In the genomic region with DNA sequence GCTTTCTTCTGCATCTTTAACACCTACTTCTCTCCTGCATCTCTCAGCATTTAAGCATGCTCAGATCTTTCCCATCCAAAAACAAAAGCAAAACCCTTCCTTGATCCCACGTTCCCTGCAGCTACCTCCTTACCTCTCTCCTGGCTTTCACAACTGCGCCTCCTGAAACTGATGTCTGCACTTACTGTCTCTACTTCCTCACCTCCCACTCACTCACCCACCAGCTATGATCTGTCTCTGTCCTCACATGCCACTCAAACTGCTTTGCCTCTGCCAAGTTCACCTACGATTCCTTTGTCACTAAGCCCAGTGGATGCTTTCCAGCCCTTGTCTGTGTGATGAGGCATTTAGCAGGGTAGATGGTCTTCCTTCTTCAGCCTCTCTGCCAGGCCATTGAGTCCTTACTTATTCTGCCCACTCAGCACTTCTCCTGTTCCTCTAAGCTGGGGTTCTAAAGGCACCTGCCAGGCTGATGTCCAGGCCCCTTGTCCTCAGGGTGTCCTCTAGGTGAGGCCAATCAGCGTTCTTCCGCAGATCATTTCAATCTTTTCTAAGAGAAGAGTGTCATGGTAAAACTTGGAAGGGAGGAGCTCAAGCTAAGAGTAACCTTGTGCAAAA, we compare ENCODE assay signal across 25 cellular contexts. TPM values are rescaled to one million over a fixed set of nuclear protein-coding genes. Genes with fewer than 3 reads are reported as not detected.
DNase-seq lines count a peak whose midpoint lies in the region; ATAC-seq, FAIRE-seq and TF ChIP-seq lines count a peak whose summit lies in the region.
"Had no signal": no experiment of that assay in that cellular context is flagged by ENCODE, and none has a peak within 500 bp of the region (broad histone marks: within the 10 kb centered on the region; RNA-seq: fewer than 3 reads in every experiment).

No MANE protein-coding gene starts in this region.

- no peak overlapping the region for H2AK5ac ChIP-seq in IMR-90 (ENCODE audit: low read depth, low read length)
- H2AK5ac ChIP-seq in trophoblast cell (ENCODE audit: low read length): no peak overlapping the region

- no peak overlapping the region for H3K18ac ChIP-seq in IMR-90 (ENCODE audit: low read depth, low read length)
- H3K18ac ChIP-seq in trophoblast cell (ENCODE audit: low read length): no peak overlapping the region

- peaks cover 7% of the 10 kb centered on the region for H3K27me3 ChIP-seq in IMR-90 (ENCODE audit: control insufficient read depth, insufficient read depth, low read length)
- H3K27me3 ChIP-seq in bronchial epithelial cell (ENCODE audit: control insufficient read depth, insufficient read depth, low read length): no peaks in the 10 kb centered on the region
- H3K27me3 ChIP-seq in trophoblast cell (ENCODE audit: insufficient read depth, low read length): no peaks in the 10 kb centered on the region
- H3K27me3 ChIP-seq in ascending aorta: no peaks in the 10 kb centered on the region

- no peak for TF ChIP-seq RAD21 in IMR-90 (IDR thresholded peaks at IDR 0.05; ENCODE audit: low read length)

- H3K4me2 ChIP-seq in IMR-90 (ENCODE audit: low read depth, low read length) (no peak overlapping the region), trophoblast cell (ENCODE audit: low read length) (no peak overlapping the region)
- H3K4me2 ChIP-seq: KMS-11 had no signal

- H4K5ac ChIP-seq in IMR-90 (ENCODE audit: low read depth, low read length): no peak overlapping the region

- H3K23ac ChIP-seq in IMR-90 (ENCODE audit: low read depth, low read length) (no peak overlapping the region), trophoblast cell (ENCODE audit: low read length) (no peak overlapping the region)

- 45% methylated on average over 2 of the region's 5 CpGs; no CpG with 5 or more reads in 1 of the 2 experiments for WGBS in IMR-90 (ENCODE audit: extremely low coverage in 2 of 2, insufficient read length in 1 of 2), 2 experiments
- no CpG with 5 or more reads among the region's 5 CpGs for WGBS in trophoblast cell (ENCODE audit: extremely low coverage, insufficient coverage, insufficient read length)

- in situ Hi-C loops in IMR-90 (cut with MboI; ENCODE audit: low sequenced_read_pairs): no loop called here

- H3K79me1 ChIP-seq in IMR-90 (ENCODE audit: low read depth in 1 of 2, low read length in 2 of 2) (no peaks in the 10 kb centered on the region), trophoblast cell (ENCODE audit: low read length) (no peaks in the 10 kb centered on the region)

- CTCF ChIA-PET in IMR-90 (lab: Yijun Ruan, JAX): no interaction called here

- no peak overlapping the region for H4K8ac ChIP-seq in IMR-90 (ENCODE audit: low read depth in 2 of 2, low read length in 2 of 2)
- H4K8ac ChIP-seq in trophoblast cell (ENCODE audit: low read depth, low read length): no peak overlapping the region

- H2AK9ac ChIP-seq in IMR-90 (replicated peaks; ENCODE audit: low read depth, low read length, poor library complexity): no peak overlapping the region

- no peak overlapping the region for H3K14ac ChIP-seq in IMR-90 (replicated peaks; ENCODE audit: low read depth, low read length)
- H3K14ac ChIP-seq in trophoblast cell (ENCODE audit: low read length): no peak overlapping the region

- H2BK15ac ChIP-seq in IMR-90 (ENCODE audit: low read depth, low read length): no peak overlapping the region

- H3K4me1 ChIP-seq in IMR-90 (ENCODE audit: control insufficient read depth, insufficient read depth, low read length) (no peaks in the 10 kb centered on the region), trophoblast cell (ENCODE audit: control insufficient read depth in 1 of 2, insufficient read depth in 2 of 2, low read length in 2 of 2) (no peaks in the 10 kb centered on the region), ascending aorta (no peaks in the 10 kb centered on the region)

- H2AFZ ChIP-seq in IMR-90 (replicated peaks; ENCODE audit: low read length, poor library complexity): no peak overlapping the region
- no peak overlapping the region for H2AFZ ChIP-seq in trophoblast cell (ENCODE audit: insufficient read depth, low read length, poor library complexity)

- DNase-seq in IMR-90: no peak
- peak; percentile 28 for DNase-seq in bronchial epithelial cell (ENCODE audit: low read depth)
- peak; percentile 18 for DNase-seq in middle frontal gyrus (ENCODE audit: extremely low spot score, low spot score)
- DNase-seq in urothelium cell line (ENCODE audit: low spot score): no peak
- DNase-seq in trophoblast cell: no peak
- DNase-seq in ascending aorta (ENCODE audit: low spot score in 2 of 2): no peak
- no peak for DNase-seq in SW480 (ENCODE audit: low spot score)
- DNase-seq: CD8-positive, alpha-beta memory T cell; DND-41; GOT3; NCI-H1048; NCI-H1436 treated with DMSO at 0.1 percent for 48 hours; NCI-H2081 treated with DMSO at 0.1 percent for 48 hours; NCI-H510A treated with DMSO at 0.1 percent for 48 hours; SHP77 treated with DMSO at 0.1 percent for 48 hours had no signal

- H3K9me1 ChIP-seq in IMR-90 (ENCODE audit: insufficient read depth, low read length): no peaks in the 10 kb centered on the region

- H3K56ac ChIP-seq in IMR-90 (ENCODE audit: extremely low read depth, insufficient read depth, low read length): no peak overlapping the region

- POLR2A ChIA-PET in IMR-90 (lab: Charles Lee; ENCODE audit: unreplicated experiment): no interaction called here

- H3K79me2 ChIP-seq in trophoblast cell (ENCODE audit: control insufficient read depth, insufficient read depth, low read length, poor library complexity): no peaks in the 10 kb centered on the region

- H4K91ac ChIP-seq in IMR-90 (ENCODE audit: insufficient read depth, low read depth, low read length): no peak overlapping the region
- no peak overlapping the region for H4K91ac ChIP-seq in trophoblast cell (ENCODE audit: low read depth, low read length)

- H2BK120ac ChIP-seq in IMR-90 (ENCODE audit: low read depth, low read length): no peak overlapping the region
- no peak overlapping the region for H2BK120ac ChIP-seq in trophoblast cell (ENCODE audit: insufficient read depth, low read length, poor library complexity)

- no peaks in the 10 kb centered on the region for H3K9me3 ChIP-seq in IMR-90 (ENCODE audit: control insufficient read depth, insufficient read depth, low read length)
- H3K9me3 ChIP-seq in trophoblast cell (ENCODE audit: insufficient read depth, low read depth, low read length): no peaks in the 10 kb centered on the region
- H3K9me3 ChIP-seq in ascending aorta: no peaks in the 10 kb centered on the region

- ATAC-seq in IMR-90 (ENCODE audit: low read depth): no peak
- ATAC-seq: SK-N-SH treated with all-trans-retinoic acid at 6 μM for 48 hours had no signal

- H3K9ac ChIP-seq in IMR-90 (ENCODE audit: low read depth, low read length): no peak overlapping the region
- no peak overlapping the region for H3K9ac ChIP-seq in trophoblast cell (ENCODE audit: low read length)
- H3K9ac ChIP-seq: KMS-11 had no signal

- dilution Hi-C loops in IMR-90 (cut with HindIII; ENCODE audit: low sequenced_read_pairs, unreplicated experiment): no loop called here

- H3K4ac ChIP-seq in IMR-90 (ENCODE audit: low read depth, low read length) (no peak overlapping the region), trophoblast cell (ENCODE audit: low read depth, low read length) (no peak overlapping the region)

- intact Hi-C loops in IMR-90 (cut with micrococcal nuclease) (no loop called here), ascending aorta (cut with DNase I) (no loop called here)

- no TSS peak for BruUV-seq in IMR-90 (replicated peaks; lab: Mats Ljungman, UMichigan)

- H3K27ac ChIP-seq in IMR-90 (ENCODE audit: insufficient read depth, low read length) (no peak overlapping the region), trophoblast cell (ENCODE audit: low read depth, low read length) (no peak overlapping the region), ascending aorta (no peak overlapping the region)
- H3K27ac ChIP-seq: KMS-11 had no signal

- H4K20me1 ChIP-seq in IMR-90 (ENCODE audit: insufficient read depth, low read length): no peaks in the 10 kb centered on the region

- no peak overlapping the region for H4K12ac ChIP-seq in trophoblast cell (ENCODE audit: low read depth, low read length)

- FAIRE-seq in bronchial epithelial cell (lab: Jason Lieb, UNC) (peak; percentile 60), urothelium cell line (lab: Jason Lieb, UNC) (peak; percentile 35)
- FAIRE-seq: D721Med, G401.6, GM12891, GM18507, RCC 7860 had no signal

- H2BK20ac ChIP-seq in IMR-90 (ENCODE audit: low read depth, low read length): no peak overlapping the region

- TF ChIP-seq POLR2A in IMR-90 (IDR thresholded peaks at IDR 0.05; ENCODE audit: low read depth, low read length): no peak

- H2BK12ac ChIP-seq in trophoblast cell (ENCODE audit: low read length): no peak overlapping the region

- no peak for TF ChIP-seq CTCF in IMR-90 (conservative IDR thresholded peaks at IDR 0.05; ENCODE audit: low read depth, low read length)
- no peak for TF ChIP-seq CTCF in bronchial epithelial cell (IDR thresholded peaks at IDR 0.05; ENCODE audit: insufficient read depth, low read length, severe bottlenecking)
- no peak for TF ChIP-seq CTCF in ascending aorta (IDR thresholded peaks at IDR 0.05)

- H3K36me3 ChIP-seq in IMR-90 (ENCODE audit: control insufficient read depth, insufficient read depth, low read length) (no peaks in the 10 kb centered on the region), bronchial epithelial cell (ENCODE audit: control insufficient read depth, insufficient read depth, low read length) (no peaks in the 10 kb centered on the region), trophoblast cell (ENCODE audit: control insufficient read depth in 1 of 2, insufficient read depth in 2 of 2, low read length in 2 of 2) (no peaks in the 10 kb centered on the region), ascending aorta (no peaks in the 10 kb centered on the region)

- H2BK5ac ChIP-seq in IMR-90 (ENCODE audit: low read depth, low read length, poor library complexity, severe bottlenecking): no peak overlapping the region
- H2BK5ac ChIP-seq in trophoblast cell (ENCODE audit: low read depth, low read length, poor library complexity): no peak overlapping the region

- H3K4me3 ChIP-seq in IMR-90 (ENCODE audit: insufficient read depth, low read depth, low read length): no peak overlapping the region
- no peak overlapping the region for H3K4me3 ChIP-seq in bronchial epithelial cell (ENCODE audit: low read depth, low read length)
- H3K4me3 ChIP-seq in trophoblast cell (ENCODE audit: low read depth, low read length): no peak overlapping the region
- no peak overlapping the region for H3K4me3 ChIP-seq in ascending aorta

RNA-seq across cellular contexts. Expression of gene GJB3, which starts 10.0 kb away (rescaled TPM):
- total RNA-seq in IMR-90 (2012; rRNA removed) (not detected in 2 replicates), bronchial epithelial cell (136 and 159 TPM in 2 replicates), ascending aorta (not detected)
- polyA plus RNA-seq in IMR-90 (2012; rRNA removed): not detected in 2 replicates
- polyA plus RNA-seq in IMR-90 (2012; cell fraction: cytosol; rRNA removed): not detected in 2 replicates
- polyA plus RNA-seq in IMR-90 (2012; cell fraction: nucleus; rRNA removed; ENCODE audit: low replicate concordance): not detected in 2 replicates
- 0.19 and 0.32 TPM in 2 replicates for polyA plus RNA-seq in trophoblast cell (2013)
- total RNA-seq: CD8-positive, alpha-beta memory T cell had no signal
- polyA plus RNA-seq: AG04450; BJ; CD8-positive, alpha-beta memory T cell had no signal

RNA-seq across cellular contexts. Expression of gene GJB4, which starts 11.5 kb away (rescaled TPM):
- total RNA-seq in IMR-90 (2012; rRNA removed) (not detected in 2 replicates), bronchial epithelial cell (8.2 and 17.3 TPM in 2 replicates), ascending aorta (not detected)
- polyA plus RNA-seq in IMR-90 (2012; rRNA removed): not detected in 2 replicates
- polyA plus RNA-seq in IMR-90 (2012; cell fraction: cytosol; rRNA removed): not detected in 2 replicates
- not detected in 2 replicates for polyA plus RNA-seq in IMR-90 (2012; cell fraction: nucleus; rRNA removed; ENCODE audit: low replicate concordance)
- polyA plus RNA-seq in trophoblast cell (2013): not detected in 2 replicates
- total RNA-seq: CD8-positive, alpha-beta memory T cell; M059J had no signal
- polyA plus RNA-seq: AG04450; BJ; CD8-positive, alpha-beta memory T cell had no signal

RNA-seq across cellular contexts. Expression of gene GJB5, which starts 16.2 kb away (rescaled TPM):
- not detected in 2 replicates for total RNA-seq in IMR-90 (2012; rRNA removed)
- polyA plus RNA-seq in IMR-90 (2012; rRNA removed): 0.10 and 0.14 TPM in 2 replicates
- 0.08 and 0.22 TPM in 2 replicates for polyA plus RNA-seq in IMR-90 (2012; cell fraction: cytosol; rRNA removed)
- polyA plus RNA-seq in IMR-90 (2012; cell fraction: nucleus; rRNA removed; ENCODE audit: low replicate concordance): 0.05 TPM in 1 of 2 replicates, not detected in the other
- total RNA-seq in bronchial epithelial cell: 95.8 and 101 TPM in 2 replicates
- polyA plus RNA-seq in trophoblast cell (2013): 0.05 and 0.10 TPM in 2 replicates
- not detected for total RNA-seq in ascending aorta
- total RNA-seq: CD8-positive, alpha-beta memory T cell; M059J had no signal
- polyA plus RNA-seq: AG04450; BJ; CD8-positive, alpha-beta memory T cell had no signal

RNA-seq across cellular contexts. Expression of gene GJA4, which starts 21.8 kb away (rescaled TPM):
- not detected in 2 replicates for total RNA-seq in IMR-90 (2012; rRNA removed)
- polyA plus RNA-seq in IMR-90 (2012; rRNA removed): not detected in 2 replicates
- polyA plus RNA-seq in IMR-90 (2012; cell fraction: cytosol; rRNA removed): not detected in 2 replicates
- not detected in 2 replicates for polyA plus RNA-seq in IMR-90 (2012; cell fraction: nucleus; rRNA removed; ENCODE audit: low replicate concordance)
- not detected in 2 replicates for total RNA-seq in bronchial epithelial cell
- not detected in 2 replicates for polyA plus RNA-seq in trophoblast cell (2013)
- total RNA-seq in ascending aorta: 190 TPM
- total RNA-seq: CD8-positive, alpha-beta memory T cell; M059J had no signal
- polyA plus RNA-seq: AG04450; BJ; CD8-positive, alpha-beta memory T cell had no signal

Comparison
In these comparisons a context has a peak if more than half of its experiments do, and no peak if none do; other contexts are left out.
1. DNase-seq: peak in bronchial epithelial cell (single experiment) and middle frontal gyrus (single experiment); none in IMR-90 (single experiment), urothelium cell line (single experiment), trophoblast cell (0 of 2), ascending aorta (0 of 2) and SW480 (single experiment).
2. RNA of gene GJB3, which starts 10.0 kb away (total RNA-seq): 136 to 159 TPM in bronchial epithelial cell; not detected in IMR-90 and not detected in ascending aorta (single experiment); every median in the first group is over 100 times any median in the second.
3. RNA of gene GJB5, which starts 16.2 kb away (total RNA-seq): 95.8 to 101 TPM in bronchial epithelial cell; not detected in IMR-90 and not detected in ascending aorta (single experiment); every median in the first group is over 10 times any median in the second.